ENCODE assay signal across 10 cellular contexts in the genomic region with DNA sequence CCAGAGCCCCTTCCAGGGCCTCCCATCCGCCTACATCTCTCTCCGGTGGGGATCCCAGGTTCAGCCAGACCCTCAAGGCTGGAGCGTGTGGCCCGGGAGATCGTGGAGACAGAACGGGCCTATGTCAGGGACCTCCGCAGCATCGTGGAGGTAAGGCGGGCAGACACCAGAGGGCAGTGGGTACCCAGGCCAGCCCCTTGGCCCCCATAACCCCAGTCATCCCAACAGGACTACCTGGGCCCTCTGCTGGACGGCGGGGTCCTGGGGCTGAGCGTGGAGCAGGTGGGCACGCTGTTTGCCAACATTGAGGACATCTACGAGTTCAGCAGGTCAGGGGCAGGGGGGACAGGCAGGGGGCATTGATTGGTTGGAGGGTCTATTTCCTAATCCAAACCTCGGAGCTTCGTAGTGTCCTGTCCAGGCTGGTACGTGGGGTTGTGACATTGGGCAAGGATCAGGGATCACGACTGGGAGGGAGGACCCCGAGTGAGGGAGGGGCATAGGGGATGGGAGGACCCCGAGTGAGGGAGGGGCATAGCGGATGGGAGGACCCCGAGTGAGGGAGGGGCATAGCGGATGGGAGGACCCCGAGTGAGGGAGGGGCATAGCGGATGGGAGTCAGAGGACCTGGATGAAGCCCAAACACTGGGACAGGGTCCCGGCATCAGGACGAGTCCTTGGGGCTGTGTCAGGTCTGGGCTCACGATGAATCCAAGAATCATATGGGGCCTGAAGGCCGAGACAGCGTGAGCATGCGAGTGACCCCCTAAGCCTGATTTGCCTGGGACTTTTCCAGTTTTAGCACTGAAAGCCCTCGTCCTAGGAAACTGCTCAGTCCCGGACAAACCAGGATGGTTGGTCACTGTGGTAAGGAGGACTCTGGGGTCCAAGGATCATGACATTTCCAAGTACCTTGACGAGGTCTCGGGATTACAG. TPM values are rescaled to one million over a fixed set of nuclear protein-coding genes. Genes with fewer than 3 reads are reported as not detected.
DNase-seq lines count a peak whose midpoint lies in the region; ATAC-seq and TF ChIP-seq lines count a peak whose summit lies in the region.
"Had no signal": no experiment of that assay in that cellular context is flagged by ENCODE, and none has a peak within 500 bp of the region (broad histone marks: within the 10 kb centered on the region; RNA-seq: fewer than 3 reads in every experiment).

No MANE protein-coding gene starts in this region.

- peaks cover 0 to 67% (median 53%) of the 10 kb centered on the region in 11 experiments; a peak in 21 of 22 replicates for H4K20me1 ChIP-seq in BLaER1 treated with 17β-estradiol and CSF1 and Interleukin-3, amounts not matched to agents 10 nM and 100 nM
- no peaks in the 10 kb centered on the region for H4K20me1 ChIP-seq in OCI-LY1 (ENCODE audit: insufficient read depth, low read length)

- no peaks in the 10 kb centered on the region for H3K9me3 ChIP-seq in BLaER1 treated with 17β-estradiol and CSF1 and Interleukin-3, amounts not matched to agents 10 nM and 100 nM (replicated peaks in 1 of 11)
- H3K9me3 ChIP-seq in OCI-LY1 (ENCODE audit: low read length) (no peaks in the 10 kb centered on the region), ovary (no peaks in the 10 kb centered on the region)

- no peak for TF ChIP-seq EP300 in ovary (IDR thresholded peaks at IDR 0.05)

- whole genome bisulfite sequencing in ovary, 3 donors: 28 to 45% (median 30%) methylated on average over 34 to 35 of the region's 35 CpGs

- H3K27me3 ChIP-seq in BLaER1 treated with 17β-estradiol and CSF1 and Interleukin-3, amounts not matched to agents 10 nM and 100 nM: no peaks in the 10 kb centered on the region
- H3K27me3 ChIP-seq in OCI-LY1 (ENCODE audit: insufficient read depth, low read length): no peaks in the 10 kb centered on the region
- no peaks in the 10 kb centered on the region for H3K27me3 ChIP-seq in ovary

- peak overlapping the region in 9 of 11 experiments; percentile 25 to 100 (median 96); a peak in 16 of 22 replicates for H3K27ac ChIP-seq in BLaER1 treated with 17β-estradiol and CSF1 and Interleukin-3, amounts not matched to agents 10 nM and 100 nM
- H3K27ac ChIP-seq in OCI-LY1 (ENCODE audit: low read depth, low read length, poor library complexity, severe bottlenecking): no peak overlapping the region
- peak overlapping the region in 1 of 2 donors; percentile 21 for H3K27ac ChIP-seq in ovary

- no peaks in the 10 kb centered on the region for H3K79me2 ChIP-seq in OCI-LY1 (ENCODE audit: insufficient read depth, low read length)

- DNase-seq in fibroblast of the aortic adventitia (ENCODE audit: low read depth) (no peak), ovary (peak in 3 of 5 donors; percentile 50 to 54 (median 51)), sciatic nerve (ENCODE audit: low spot score) (no peak), UCSD-AML1 (lab: John Stamatoyannopoulos, UW; ENCODE audit: unreplicated experiment) (no peak), HT-29 (ENCODE audit: low spot score) (no peak), globus pallidus (ENCODE audit: low spot score) (no peak)
- DNase-seq: activated CD4-positive, alpha-beta T cell treated with anti-CD3 and anti-CD28 coated beads for 1 hour; stimulated activated CD4-positive, alpha-beta T cell treated with anti-CD3 and anti-CD28 coated beads, Interleukin-12 subunit alpha, Interleukin-12 subunit beta, amount 100 ng/mL, for 4 hours had no signal

- H2AFZ ChIP-seq in OCI-LY1 (ENCODE audit: low read length): no peak overlapping the region

- H3K4me3 ChIP-seq in BLaER1 treated with 17β-estradiol and CSF1 and Interleukin-3, amounts not matched to agents 10 nM and 100 nM: peak overlapping the region; percentile 83 to 99 (median 94); a peak in 16 of 20 replicates
- H3K4me3 ChIP-seq in OCI-LY1 (ENCODE audit: low read depth, low read length, poor library complexity, severe bottlenecking) (no peak overlapping the region), fibroblast of the aortic adventitia (ENCODE audit: low read depth, low read length) (peak overlapping the region; percentile 85), ovary (no peak overlapping the region)

- peak overlapping the region; percentile 92 to 99 (median 97); a peak in 21 of 22 replicates for H3K9ac ChIP-seq in BLaER1 treated with 17β-estradiol and CSF1 and Interleukin-3, amounts not matched to agents 10 nM and 100 nM
- no peak overlapping the region for H3K9ac ChIP-seq in OCI-LY1 (ENCODE audit: low read length)

- no peaks in the 10 kb centered on the region for H3K9me2 ChIP-seq in OCI-LY1 (ENCODE audit: low read depth, low read length)

- no peak for TF ChIP-seq POLR2A in ovary (IDR thresholded peaks at IDR 0.05)

- intact Hi-C loops in ovary (cut with DNase I) (no loop called here), sciatic nerve (cut with DNase I) (no loop called here)

- peaks cover 4% of the 10 kb centered on the region for H3F3A ChIP-seq in OCI-LY1 (ENCODE audit: insufficient read depth, low read length)

- ATAC-seq in sciatic nerve: no peak

- H3K4me2 ChIP-seq in BLaER1 treated with 17β-estradiol and CSF1 and Interleukin-3, amounts not matched to agents 10 nM and 100 nM: peak overlapping the region; percentile 79 to 98 (median 91)
- 0 out of 2 replicates have a peak overlapping the region, but pooled peaks have one; percentile 26 for H3K4me2 ChIP-seq in OCI-LY1 (ENCODE audit: low read length)

- peaks cover 53 to 59% (median 57%) of the 10 kb centered on the region in 11 experiments for H3K36me3 ChIP-seq in BLaER1 treated with 17β-estradiol and CSF1 and Interleukin-3, amounts not matched to agents 10 nM and 100 nM
- H3K36me3 ChIP-seq in OCI-LY1 (ENCODE audit: insufficient read depth, low read length): peaks cover 11% of the 10 kb centered on the region; the same call in 1 of the 2 replicates
- H3K36me3 ChIP-seq in ovary: no peaks in the 10 kb centered on the region

- peaks cover 32 to 47% (median 39%) of the 10 kb centered on the region in 10 experiments for H3K4me1 ChIP-seq in BLaER1 treated with 17β-estradiol and CSF1 and Interleukin-3, amounts not matched to agents 10 nM and 100 nM
- H3K4me1 ChIP-seq in OCI-LY1 (ENCODE audit: insufficient read depth, low read length, severe bottlenecking): peaks cover 22% of the 10 kb centered on the region
- peaks cover 24% of the 10 kb centered on the region for H3K4me1 ChIP-seq in ovary (ENCODE audit: insufficient read depth)

- TF ChIP-seq CTCF in OCI-LY1 (IDR thresholded peaks at IDR 0.05; ENCODE audit: low read length) (0 out of 2 replicates have a peak, but pooled peaks have one; percentile 6), fibroblast of the aortic adventitia (IDR thresholded peaks at IDR 0.05; ENCODE audit: insufficient read depth, low read length) (no peak), ovary (IDR thresholded peaks at IDR 0.05) (no peak)

RNA-seq across cellular contexts. Expression of a gene that starts 2.9 kb away (rescaled TPM):
- total RNA-seq in fibroblast of the aortic adventitia (ENCODE audit: low replicate concordance) (14.1 and 29.1 TPM in 2 replicates), ovary (10 to 100 TPM in 6 of 7 donors, 1 to 10 TPM in 1; 8.6 to 68.0 (median 33.9) TPM), sciatic nerve (89.2 TPM)
- 10 to 100 TPM; 12.9 to 23.0 TPM for polyA plus RNA-seq in ovary
- 51.0 and 61.2 TPM in 2 replicates for total RNA-seq in HT-29 (2014; rRNA removed; shearing (Covaris generic))

RNA-seq across cellular contexts. Expression of a gene that starts 8.7 kb away (rescaled TPM):
- total RNA-seq in fibroblast of the aortic adventitia (ENCODE audit: low replicate concordance) (10.8 and 18.3 TPM in 2 replicates), ovary (100 to 1,000 TPM in 6 of 7 donors, 10 to 100 TPM in 1; 78.1 to 995 (median 152) TPM), sciatic nerve (342 TPM)
- polyA plus RNA-seq in ovary: 100 to 1,000 TPM; 204 to 320 TPM
- 124 and 131 TPM in 2 replicates for total RNA-seq in HT-29 (2014; rRNA removed; shearing (Covaris generic))

RNA-seq across cellular contexts. Expression of a gene that starts 20.4 kb away (rescaled TPM):
- total RNA-seq in fibroblast of the aortic adventitia (ENCODE audit: low replicate concordance): 23.5 and 148 TPM in 2 replicates
- 1,000 to 10,000 TPM; 3,321 to 5,287 (median 4,531) TPM for total RNA-seq in ovary
- 1,000 to 10,000 TPM; 2,348 to 7,403 TPM for polyA plus RNA-seq in ovary
- 1,367 TPM for total RNA-seq in sciatic nerve
- 798 and 1,020 TPM in 2 replicates for total RNA-seq in HT-29 (2014; rRNA removed; shearing (Covaris generic))

RNA-seq across cellular contexts. Expression of a gene that starts 24.2 kb away (rescaled TPM):
- total RNA-seq in fibroblast of the aortic adventitia (ENCODE audit: low replicate concordance) (16.2 and 25.7 TPM in 2 replicates), ovary (10 to 100 TPM; 27.7 to 62.9 (median 59.9) TPM), sciatic nerve (37.2 TPM)
- polyA plus RNA-seq in ovary: 10 to 100 TPM; 43.5 to 48.8 TPM
- total RNA-seq in HT-29 (2014; rRNA removed; shearing (Covaris generic)): 59.7 and 64.3 TPM in 2 replicates

RNA-seq across cellular contexts. Expression of a gene that starts 24.5 kb away (rescaled TPM):
- total RNA-seq in fibroblast of the aortic adventitia (ENCODE audit: low replicate concordance): 36.1 and 45.4 TPM in 2 replicates
- 10 to 100 TPM; 31.0 to 60.2 (median 47.4) TPM for total RNA-seq in ovary
- polyA plus RNA-seq in ovary: 10 to 100 TPM; 52.7 to 78.1 TPM
- total RNA-seq in sciatic nerve: 38.7 TPM
- total RNA-seq in HT-29 (2014; rRNA removed; shearing (Covaris generic)): 109 and 115 TPM in 2 replicates

Comparison
In these comparisons a context has a peak if more than half of its experiments do, and no peak if none do; other contexts are left out.
1. H3K4me3 ChIP-seq: peak in BLaER1 treated with 17β-estradiol and CSF1 and Interleukin-3, amounts not matched to agents 10 nM and 100 nM (10 of 10) and fibroblast of the aortic adventitia (single experiment); none in OCI-LY1 (single experiment) and ovary (single experiment).
2. DNase-seq: peak in ovary (3 of 5); none in fibroblast of the aortic adventitia (single experiment), sciatic nerve (single experiment), UCSD-AML1 (single experiment), HT-29 (single experiment) and globus pallidus (single experiment).